ENCODE assay signal across 15 cellular contexts in genomic region chr2:226063704-226064390, GRCh38.
A peak's percentile ranks its signal among the peaks of the same experiment; 100 is the strongest.
DNase-seq lines count a peak whose midpoint lies in the region; ATAC-seq and TF ChIP-seq lines count a peak whose summit lies in the region.
"Had no signal": no experiment of that assay in that cellular context is flagged by ENCODE, and none has a peak within 500 bp of the region (broad histone marks: within the 10 kb centered on the region; RNA-seq: fewer than 3 reads in every experiment).

No MANE protein-coding gene starts in this region.

- no peaks in the 10 kb centered on the region for H3K9me2 ChIP-seq in HCT116 (ENCODE audit: insufficient read depth)

- POLR2A ChIA-PET in HCT116 (lab: Charles Lee): interaction anchor here (0.8 to 2.4 kb wide), 6 partner anchors 15 to 121 kb away, joined by 3 to 11 read pairs (median 4); no protein-coding TSS in a partner anchor

- peak overlapping the region; percentile 36 for H3K4me2 ChIP-seq in HCT116 (ENCODE audit: low read length)

- RAD21 ChIA-PET in HCT116 (lab: Charles Lee; ENCODE audit: low non-redundant PET in 1 of 2, low total read pairs in 2 of 2, uncharacterized antibody in 2 of 2, unreplicated experiment in 2 of 2): interaction anchor here (0.6 to 1.1 kb wide), 3 partner anchors 52 to 698 kb away, joined by 3 read pairs; no protein-coding TSS in a partner anchor

- DNase-seq in HCT116 (ENCODE audit: low read depth, low spot score) (peak; percentile 96), SW480 (ENCODE audit: low spot score) (peak; percentile 66), fibroblast of the aortic adventitia (ENCODE audit: low read depth) (peak; percentile 65), NCI-H2227 (lab: John Stamatoyannopoulos, UW; ENCODE audit: unreplicated experiment) (no peak), dorsolateral prefrontal cortex (no peak)
- DNase-seq: activated effector memory CD4-positive, alpha-beta T cell treated with anti-CD3 and anti-CD28 coated beads, Interleukin-2, amount 50 U/mL, for 16 hours; caudate nucleus; NCI-H1092 treated with DMSO at 0.1 percent for 48 hours; NCI-H526 treated with DMSO at 0.1 percent for 48 hours; nucleus accumbens; SHP77 treated with DMSO at 0.1 percent for 48 hours had no signal

- no peaks in the 10 kb centered on the region for H3K79me2 ChIP-seq in HCT116 (ENCODE audit: insufficient read depth, low read length)

- peaks cover 43 to 73% of the 10 kb centered on the region in 2 experiments for H3K4me1 ChIP-seq in HCT116 (ENCODE audit: control insufficient read depth in 1 of 2, insufficient read depth in 2 of 2, low read length in 2 of 2)

- H4K20me1 ChIP-seq in HCT116 (ENCODE audit: insufficient read depth): no peaks in the 10 kb centered on the region

- H3K4me3 ChIP-seq in HCT116 (replicated peaks in 1 of 2; ENCODE audit: low read depth in 1 of 2, low read length in 2 of 2) (no peak overlapping the region), fibroblast of the aortic adventitia (ENCODE audit: low read depth, low read length) (no peak overlapping the region), dorsolateral prefrontal cortex (no peak overlapping the region)
- H3K4me3 ChIP-seq: lung, suprapubic skin had no signal

- H3K27me3 ChIP-seq in HCT116 (ENCODE audit: insufficient read depth, low read length) (no peaks in the 10 kb centered on the region), dorsolateral prefrontal cortex (no peaks in the 10 kb centered on the region)
- H3K27me3 ChIP-seq: suprapubic skin had no signal

- TSS peak; percentile 83 for BruUV-seq in HCT116 (replicated peaks; lab: Mats Ljungman, UMichigan)

- TF ChIP-seq RAD21 in HCT116 (IDR thresholded peaks at IDR 0.05; ENCODE audit: low read depth): peak; percentile 43; the same call in 1 of the 2 replicates

- ATAC-seq in HCT116 (peak; percentile 88), HG03095 (IDR thresholded peaks at IDR 0.05; ENCODE audit: unreplicated experiment) (no peak), GM18519 (IDR thresholded peaks at IDR 0.05; ENCODE audit: low FRiP score, unreplicated experiment) (no peak)

- TF ChIP-seq CTCF in HCT116 (IDR thresholded peaks at IDR 0.05 in 2 of 3, conservative IDR thresholded peaks at IDR 0.05 in 1 of 3; ENCODE audit: borderline replicate concordance in 1 of 3, insufficient read depth in 1 of 3, low read depth in 2 of 3, low read length in 2 of 3): no peak
- no peak for TF ChIP-seq CTCF in fibroblast of the aortic adventitia (IDR thresholded peaks at IDR 0.05; ENCODE audit: insufficient read depth, low read length)
- no peak for TF ChIP-seq CTCF in dorsolateral prefrontal cortex (IDR thresholded peaks at IDR 0.05 in 54 of 56, conservative IDR thresholded peaks at IDR 0.05 in 2 of 56; ENCODE audit: low read depth in 1 of 56, partially characterized antibody in 56 of 56)

- TF ChIP-seq POLR2A in HCT116 (IDR thresholded peaks at IDR 0.05; ENCODE audit: borderline replicate concordance, extremely low read depth, insufficient read depth, insufficient read length): no peak

- no peaks in the 10 kb centered on the region for H3K9me3 ChIP-seq in HCT116 (ENCODE audit: control insufficient read depth in 1 of 2, insufficient read depth in 1 of 2, low read depth in 1 of 2, low read length in 2 of 2)
- H3K9me3 ChIP-seq: suprapubic skin had no signal

- CTCF ChIA-PET in HCT116 (lab: Charles Lee): interaction anchor here (0.9 to 1.7 kb wide), 2 partner anchors 175 to 739 kb away, joined by 3 to 7 read pairs; no protein-coding TSS in a partner anchor

- peak overlapping the region; percentile 99 for H3K27ac ChIP-seq in HCT116 (ENCODE audit: low read depth, low read length)
- H3K27ac ChIP-seq in dorsolateral prefrontal cortex: no peak overlapping the region
- H3K27ac ChIP-seq: suprapubic skin had no signal

- H2AFZ ChIP-seq in HCT116 (ENCODE audit: low read depth, low read length, poor library complexity, severe bottlenecking): no peak overlapping the region

- peaks cover 0 to 8% of the 10 kb centered on the region in 2 experiments; a peak in 2 of 4 replicates for H3K36me3 ChIP-seq in HCT116 (ENCODE audit: control insufficient read depth in 1 of 2, insufficient read depth in 2 of 2, low read length in 2 of 2)
- H3K36me3 ChIP-seq: suprapubic skin had no signal

- intact Hi-C loops in HCT116 (cut with micrococcal nuclease): loop anchor here (2.0 kb wide), 1 partner anchor 55 kb away; no protein-coding TSS in a partner anchor
- intact Hi-C loops in dorsolateral prefrontal cortex (cut with DNase I): no loop called here

- peak overlapping the region; percentile 46 for H3K9ac ChIP-seq in HCT116 (ENCODE audit: low read length)

TF ChIP-seq in HCT116, 20 proteins besides CTCF, POLR2A, EP300 and RAD21:
- TF ChIP-seq ATF3 (IDR thresholded peaks at IDR 0.05) (peak; percentile 65), EZH2phosphoT487 (IDR thresholded peaks at IDR 0.05; ENCODE audit: borderline replicate concordance) (no peak), EZH2 (IDR thresholded peaks at IDR 0.05) (no peak), CEBPB (IDR thresholded peaks at IDR 0.05; ENCODE audit: low read depth) (peak; percentile 97), ZNF274 (IDR thresholded peaks at IDR 0.05; ENCODE audit: low read depth, low read length) (no peak), FOSL1 (IDR thresholded peaks at IDR 0.05; ENCODE audit: low read depth) (peak; percentile 88), MAX (IDR thresholded peaks at IDR 0.05) (peak; percentile 58; the same call in 1 of the 2 replicates), CBX3 (IDR thresholded peaks at IDR 0.05; ENCODE audit: low read depth) (peak; percentile 71), YY1 (IDR thresholded peaks at IDR 0.05; ENCODE audit: extremely low read depth, insufficient replicate concordance, low read depth, low read length) (no peak), SIN3A (IDR thresholded peaks at IDR 0.05; ENCODE audit: low read depth) (peak; percentile 52), TCF7L2 (IDR thresholded peaks at IDR 0.05; ENCODE audit: borderline replicate concordance, extremely low read depth, insufficient read depth, insufficient read length) (peak; percentile 99), JUND (IDR thresholded peaks at IDR 0.05) (peak; percentile 96), SRF (IDR thresholded peaks at IDR 0.05; ENCODE audit: low read depth) (peak; percentile 67), ZFX (IDR thresholded peaks at IDR 0.05) (no peak), SP1 (IDR thresholded peaks at IDR 0.05; ENCODE audit: low read depth) (peak; percentile 98), POLR2AphosphoS5 (IDR thresholded peaks at IDR 0.05; ENCODE audit: low read depth, low read length) (peak; percentile 71; the same call in 1 of the 2 replicates), EGR1 (IDR thresholded peaks at IDR 0.05; ENCODE audit: low read depth) (peak; percentile 3; the same call in 1 of the 2 replicates)
- TF ChIP-seq, protein P1, sequence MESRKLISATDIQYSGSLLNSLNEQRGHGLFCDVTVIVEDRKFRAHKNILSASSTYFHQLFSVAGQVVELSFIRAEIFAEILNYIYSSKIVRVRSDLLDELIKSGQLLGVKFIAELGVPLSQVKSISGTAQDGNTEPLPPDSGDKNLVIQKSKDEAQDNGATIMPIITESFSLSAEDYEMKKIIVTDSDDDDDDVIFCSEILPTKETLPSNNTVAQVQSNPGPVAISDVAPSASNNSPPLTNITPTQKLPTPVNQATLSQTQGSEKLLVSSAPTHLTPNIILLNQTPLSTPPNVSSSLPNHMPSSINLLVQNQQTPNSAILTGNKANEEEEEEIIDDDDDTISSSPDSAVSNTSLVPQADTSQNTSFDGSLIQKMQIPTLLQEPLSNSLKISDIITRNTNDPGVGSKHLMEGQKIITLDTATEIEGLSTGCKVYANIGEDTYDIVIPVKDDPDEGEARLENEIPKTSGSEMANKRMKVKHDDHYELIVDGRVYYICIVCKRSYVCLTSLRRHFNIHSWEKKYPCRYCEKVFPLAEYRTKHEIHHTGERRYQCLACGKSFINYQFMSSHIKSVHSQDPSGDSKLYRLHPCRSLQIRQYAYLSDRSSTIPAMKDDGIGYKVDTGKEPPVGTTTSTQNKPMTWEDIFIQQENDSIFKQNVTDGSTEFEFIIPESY (IDR thresholded peaks at IDR 0.05; ENCODE audit: extremely low read depth, insufficient replicate concordance, low read length): peak; percentile 73

Comparison
In these comparisons a context has a peak if more than half of its experiments do, and no peak if none do; other contexts are left out.
1. DNase-seq: peak in HCT116 (single experiment), SW480 (single experiment) and fibroblast of the aortic adventitia (single experiment); none in NCI-H2227 (single experiment) and dorsolateral prefrontal cortex (0 of 10).